ENCODE assay signal across 15 cellular contexts in genomic region chr4:24736066-24736465, GRCh38. TPM values are rescaled to one million over a fixed set of nuclear protein-coding genes. Genes with fewer than 3 reads are reported as not detected.
DNase-seq lines count a peak whose midpoint lies in the region; ATAC-seq and TF ChIP-seq lines count a peak whose summit lies in the region.
"Had no signal": no experiment of that assay in that cellular context is flagged by ENCODE, and none has a peak within 500 bp of the region (broad histone marks: within the 10 kb centered on the region; RNA-seq: fewer than 3 reads in every experiment).

No MANE protein-coding gene starts in this region.

- peaks cover 10 to 12% of the 10 kb centered on the region in 2 donors for H3K9me3 ChIP-seq in breast epithelium
- H3K9me3 ChIP-seq in PC-3 (ENCODE audit: low read length) = no peaks in the 10 kb centered on the region
- no peaks in the 10 kb centered on the region for H3K9me3 ChIP-seq in thyroid gland
- H3K9me3 ChIP-seq in gastrocnemius medialis = no peaks in the 10 kb centered on the region
- H3K9me3 ChIP-seq: SJCRH30 had no signal

- POLR2A ChIA-PET in MCF 10A (lab: Yijun Ruan, JAX) (no interaction called here), PC-3 (lab: Charles Lee; ENCODE audit: unreplicated experiment) (no interaction called here)

- H3K27me3 ChIP-seq in breast epithelium (no peaks in the 10 kb centered on the region), PC-3 (ENCODE audit: low read length) (no peaks in the 10 kb centered on the region), thyroid gland (no peaks in the 10 kb centered on the region), gastrocnemius medialis (no peaks in the 10 kb centered on the region)
- H3K27me3 ChIP-seq: SJCRH30 had no signal

- peaks cover 4% of the 10 kb centered on the region for H3K4me1 Mint-ChIP-seq in MCF 10A (ENCODE audit: insufficient read depth, unreplicated experiment)
- H3K4me1 Mint-ChIP-seq: activated CD8-positive, alpha-beta memory T cell treated with anti-CD3 and anti-CD28 coated beads, Interleukin-2, amount 10 ng/mL, durations not matched to agents 7 days and 5 days; CD14-positive monocyte had no signal

- H3K4me1 ChIP-seq in breast epithelium (no peaks in the 10 kb centered on the region), PC-3 (ENCODE audit: insufficient read depth, low read length) (no peaks in the 10 kb centered on the region), thyroid gland (no peaks in the 10 kb centered on the region), gastrocnemius medialis (peaks cover 2 to 9% of the 10 kb centered on the region in 2 donors)

- no peaks in the 10 kb centered on the region for H3K27me3 Mint-ChIP-seq in MCF 10A (ENCODE audit: insufficient read depth, unreplicated experiment)
- H3K27me3 Mint-ChIP-seq: activated CD8-positive, alpha-beta memory T cell treated with anti-CD3 and anti-CD28 coated beads, Interleukin-2, amount 10 ng/mL, durations not matched to agents 7 days and 5 days had no signal

- no TSS peak for BruUV-seq in MCF 10A (replicated peaks; lab: Mats Ljungman, UMichigan)
- no TSS peak for BruUV-seq in PC-3 (replicated peaks; lab: Mats Ljungman, UMichigan)

- no peaks in the 10 kb centered on the region for H3K9me3 Mint-ChIP-seq in MCF 10A (ENCODE audit: unreplicated experiment)

- no peaks in the 10 kb centered on the region for H4K20me1 ChIP-seq in PC-3 (ENCODE audit: low read length)

- H3K27ac ChIP-seq in breast epithelium (no peak overlapping the region), PC-3 (ENCODE audit: low read length) (no peak overlapping the region), thyroid gland (no peak overlapping the region), gastrocnemius medialis (no peak overlapping the region)
- H3K27ac ChIP-seq: SJCRH30 had no signal

- no peaks in the 10 kb centered on the region for H3K9me2 ChIP-seq in PC-3 (replicated peaks; ENCODE audit: low read length)

- TF ChIP-seq POLR2A in breast epithelium (IDR thresholded peaks at IDR 0.05) = no peak
- TF ChIP-seq POLR2A in thyroid gland (IDR thresholded peaks at IDR 0.05) = no peak
- TF ChIP-seq POLR2A in gastrocnemius medialis (IDR thresholded peaks at IDR 0.05) = no peak

- CTCF ChIA-PET in MCF 10A (lab: Yijun Ruan, JAX) = interaction anchor here (0.8 to 2.4 kb wide), 4 partner anchors 13 to 59 kb away, joined by 3 to 9 read pairs (median 6); no protein-coding TSS in a partner anchor
- CTCF ChIA-PET in PC-3 (lab: Charles Lee) = no interaction called here

- H3K36me3 ChIP-seq in breast epithelium (no peaks in the 10 kb centered on the region), PC-3 (ENCODE audit: low read depth, low read length) (no peaks in the 10 kb centered on the region), thyroid gland (no peaks in the 10 kb centered on the region), gastrocnemius medialis (no peaks in the 10 kb centered on the region)
- H3K36me3 ChIP-seq: SJCRH30 had no signal

- no peak overlapping the region for H3K4me3 Mint-ChIP-seq in MCF 10A (ENCODE audit: unreplicated experiment)
- H3K4me3 Mint-ChIP-seq: activated CD8-positive, alpha-beta memory T cell treated with anti-CD3 and anti-CD28 coated beads, Interleukin-2, amount 10 ng/mL, durations not matched to agents 7 days and 5 days; CD14-positive monocyte had no signal

- ATAC-seq in PC-3 (no peak), gastrocnemius medialis (no peak), HG03175 (IDR thresholded peaks at IDR 0.05; ENCODE audit: unreplicated experiment) (no peak)
- ATAC-seq: activated CD8-positive, alpha-beta memory T cell treated with anti-CD3 and anti-CD28 coated beads, Interleukin-2, amount 10 ng/mL, durations not matched to agents 7 days and 5 days had no signal

- H3K9ac ChIP-seq in PC-3 (ENCODE audit: low read length) = no peak overlapping the region

- no peak overlapping the region for H3K4me2 ChIP-seq in PC-3 (ENCODE audit: low read length)

- in situ Hi-C loops in gastrocnemius medialis (cut with MboI; ENCODE audit: low sequenced_read_pairs in 4 of 4) = no loop called here

- intact Hi-C loops in MCF 10A (cut with micrococcal nuclease) (loop anchor here (1.0 to 10.0 kb wide), 2 partner anchors 57 to 409 kb away; no protein-coding TSS in a partner anchor), breast epithelium (cut with DNase I; ENCODE audit: low total_unique reads) (no loop called here), PC-3 (cut with micrococcal nuclease) (no loop called here), thyroid gland (cut with DNase I) (no loop called here), gastrocnemius medialis (cut with DNase I; ENCODE audit: low total_unique reads) (no loop called here)

- H3K4me3 ChIP-seq in breast epithelium (no peak overlapping the region), PC-3 (ENCODE audit: low read length) (no peak overlapping the region), fibroblast of pulmonary artery (replicated peaks; ENCODE audit: low read depth, low read length) (no peak overlapping the region), thyroid gland (replicated peaks in 1 of 3) (no peak overlapping the region), gastrocnemius medialis (no peak overlapping the region)
- H3K4me3 ChIP-seq: SJCRH30 had no signal

- no peaks in the 10 kb centered on the region for H3K79me2 ChIP-seq in PC-3 (ENCODE audit: low read length)

- H3K27ac Mint-ChIP-seq in MCF 10A (ENCODE audit: low read depth, unreplicated experiment) = no peak overlapping the region
- H3K27ac Mint-ChIP-seq: activated CD8-positive, alpha-beta memory T cell treated with anti-CD3 and anti-CD28 coated beads, Interleukin-2, amount 10 ng/mL, durations not matched to agents 7 days and 5 days had no signal

- TF ChIP-seq CTCF in MCF 10A (IDR thresholded peaks at IDR 0.05; ENCODE audit: unreplicated experiment) = peak; percentile 58
- TF ChIP-seq CTCF in breast epithelium (IDR thresholded peaks at IDR 0.05) = no peak
- TF ChIP-seq CTCF in PC-3 (conservative IDR thresholded peaks at IDR 0.05; ENCODE audit: low read depth, low read length) = peak; percentile 54
- TF ChIP-seq CTCF in fibroblast of pulmonary artery (IDR thresholded peaks at IDR 0.05; ENCODE audit: low read length, missing control alignments) = peak; percentile 57
- TF ChIP-seq CTCF in thyroid gland (IDR thresholded peaks at IDR 0.05) = peak in 3 of 6 experiments; percentile 23 to 37 (median 34)
- TF ChIP-seq CTCF in gastrocnemius medialis (IDR thresholded peaks at IDR 0.05 in 4 of 5, conservative IDR thresholded peaks at IDR 0.05 in 1 of 5) = no peak

- WGBS in thyroid gland, 2 donors = 54 to 60% methylated on average over 5 of the region's 5 CpGs

- no peaks in the 10 kb centered on the region for H3K36me3 Mint-ChIP-seq in MCF 10A (ENCODE audit: insufficient read depth, unreplicated experiment)
- H3K36me3 Mint-ChIP-seq: activated CD8-positive, alpha-beta memory T cell treated with anti-CD3 and anti-CD28 coated beads, Interleukin-2, amount 10 ng/mL, durations not matched to agents 7 days and 5 days; CD14-positive monocyte had no signal

- H3F3A ChIP-seq in PC-3 (ENCODE audit: low read length, unreplicated experiment) = no peaks in the 10 kb centered on the region

- no peak overlapping the region for H2AFZ ChIP-seq in PC-3 (ENCODE audit: low read length)

- DNase-seq in MCF 10A (ENCODE audit: unreplicated experiment) (peak; percentile 56), breast epithelium (ENCODE audit: low spot score in 2 of 2) (no peak), PC-3 (peak; percentile 26), fibroblast of pulmonary artery (ENCODE audit: low read depth) (peak; percentile 51), thyroid gland (peak; percentile 7 to 24), gastrocnemius medialis (no peak), amniotic stem cell (lab: John Stamatoyannopoulos, UW) (no peak)
- DNase-seq: activated CD8-positive, alpha-beta memory T cell treated with anti-CD3 and anti-CD28 coated beads, Interleukin-2, amount 10 ng/mL, durations not matched to agents 7 days and 5 days; caudate nucleus; kidney glomerular epithelial cell; NCI-H1105 treated with DMSO at 0.1 percent for 48 hours; stimulated activated naive CD4-positive, alpha-beta T cell had no signal

RNA-seq across cellular contexts. Expression of gene SOD3, which starts 59.3 kb away (rescaled TPM):
- total RNA-seq in MCF 10A (2022) = not detected in 2 replicates
- total RNA-seq in breast epithelium = 100 to 1,000 TPM in 1 of 3 donors, 10 to 100 TPM in 2; 22.0 to 131 (median 77.3) TPM
- total RNA-seq in PC-3 (2014; rRNA removed) = 10.7 and 16.4 TPM in 2 replicates
- 100 to 1,000 TPM; 140 to 215 (median 162) TPM for total RNA-seq in thyroid gland
- total RNA-seq in gastrocnemius medialis = 10 to 100 TPM in 1 of 4 donors, 1 to 10 TPM in 3; 2.5 to 13.0 (median 5.9) TPM
- total RNA-seq: activated CD8-positive, alpha-beta memory T cell treated with anti-CD3 and anti-CD28 coated beads, Interleukin-2, amount 10 ng/mL, durations not matched to agents 7 days and 5 days; SJCRH30 had no signal

Comparison
In these comparisons a context has a peak if more than half of its experiments do, and no peak if none do; other contexts are left out.
1. DNase-seq: peak in MCF 10A (single experiment), PC-3 (single experiment), fibroblast of pulmonary artery (single experiment) and thyroid gland (2 of 2); none in breast epithelium (0 of 2), gastrocnemius medialis (0 of 2) and amniotic stem cell (single experiment).
2. CTCF ChIP-seq: peak in MCF 10A (single experiment), PC-3 (single experiment) and fibroblast of pulmonary artery (single experiment); none in breast epithelium (0 of 3) and gastrocnemius medialis (0 of 5).